In the genomic region with DNA sequence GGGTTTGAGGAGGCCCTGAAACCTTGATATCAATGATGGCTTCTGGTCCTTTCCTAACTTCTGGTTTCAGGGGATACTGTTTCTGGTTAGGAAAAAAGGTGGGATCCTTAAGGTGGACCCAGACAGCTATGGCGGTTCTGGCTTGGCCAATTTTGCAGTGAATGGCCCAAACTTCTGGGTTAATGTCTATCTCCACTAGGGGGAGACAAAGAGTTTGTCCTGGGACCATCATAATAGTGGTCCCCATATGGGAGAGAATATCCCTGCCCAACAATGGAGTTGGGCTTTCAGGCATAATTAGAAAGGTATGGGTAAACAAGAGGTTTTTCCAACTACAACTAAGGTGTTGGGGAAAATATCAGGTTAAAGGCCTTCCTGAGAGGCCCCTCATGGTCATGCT, we compare ENCODE assay signal across 14 cellular contexts.
DNase-seq lines count a peak whose midpoint lies in the region; ATAC-seq, FAIRE-seq and TF ChIP-seq lines count a peak whose summit lies in the region.
"Had no signal": no experiment of that assay in that cellular context is flagged by ENCODE, and none has a peak within 500 bp of the region (broad histone marks: within the 10 kb centered on the region; RNA-seq: fewer than 3 reads in every experiment).

No MANE protein-coding gene starts in this region.

- ATAC-seq in HG03565 (IDR thresholded peaks at IDR 0.05; ENCODE audit: unreplicated experiment): no peak
- ATAC-seq: activated naive CD8-positive, alpha-beta T cell treated with anti-CD3 and anti-CD28 coated beads, Interleukin-2, amount 50 U/mL, for 24 hours; CD8-positive, alpha-beta T cell; left lung had no signal

- FAIRE-seq in urothelium cell line (lab: Jason Lieb, UNC): no peak

- WGBS in thyroid gland, 2 donors: 90 to 95% methylated on average over 1 of the region's 1 CpG

- no peak overlapping the region for H3K9ac ChIP-seq in fibroblast of lung (ENCODE audit: insufficient read depth, low read length)

- H3K27ac ChIP-seq in PC-9: no peak overlapping the region
- no peak overlapping the region for H3K27ac ChIP-seq in fibroblast of lung (ENCODE audit: insufficient read depth, low read length)
- no peak overlapping the region for H3K27ac ChIP-seq in thyroid gland
- H3K27ac ChIP-seq: epithelial cell of prostate, left lung had no signal

- no TSS peak for BruUV-seq in PC-9 (replicated peaks; lab: Mats Ljungman, UMichigan)

- H3K9me3 ChIP-seq in PC-9 (ENCODE audit: insufficient read depth, low read depth) (no peaks in the 10 kb centered on the region), fibroblast of lung (ENCODE audit: control insufficient read depth, insufficient read depth, low read depth, low read length) (no peaks in the 10 kb centered on the region), thyroid gland (no peaks in the 10 kb centered on the region)

- H3K4me2 ChIP-seq in PC-9: no peak overlapping the region
- no peak overlapping the region for H3K4me2 ChIP-seq in fibroblast of lung (ENCODE audit: extremely low read depth, insufficient read depth, low read length)

- peak; percentile 19 for DNase-seq in ACHN
- DNase-seq in PC-9: no peak
- no peak for DNase-seq in fibroblast of lung (ENCODE audit: low read depth in 2 of 2)
- no peak for DNase-seq in activated naive CD4-positive, alpha-beta T cell (lab: John Stamatoyannopoulos, UW)
- no peak for DNase-seq in thyroid gland
- DNase-seq in urothelium cell line (ENCODE audit: low spot score): no peak
- DNase-seq: activated CD4-positive, alpha-beta T cell treated with anti-CD3 and anti-CD28 coated beads, Interleukin-2, amount 50 U/mL, for 4 hours; activated naive CD8-positive, alpha-beta T cell treated with anti-CD3 and anti-CD28 coated beads, Interleukin-2, amount 50 U/mL, for 24 hours; CD8-positive, alpha-beta T cell; left lung; NCI-H2171 had no signal

- TF ChIP-seq POLR2A in thyroid gland (IDR thresholded peaks at IDR 0.05): no peak

- TF ChIP-seq CTCF in GM12872 (IDR thresholded peaks at IDR 0.05; ENCODE audit: insufficient read depth, low read depth, low read length) (peak; percentile 36; the same call in 2 of the 3 replicates), PC-9 (conservative IDR thresholded peaks at IDR 0.05) (peak; percentile 42), fibroblast of lung (conservative IDR thresholded peaks at IDR 0.05 in 1 of 2, IDR thresholded peaks at IDR 0.05 in 1 of 2; ENCODE audit: low read depth in 1 of 2, low read length in 2 of 2) (peak; percentile 28 to 40), thyroid gland (IDR thresholded peaks at IDR 0.05) (no peak)

- H3K4me3 ChIP-seq in PC-9 (no peak overlapping the region), fibroblast of lung (replicated peaks in 1 of 4; ENCODE audit: control extremely low read depth in 1 of 4, insufficient read depth in 1 of 4, low read depth in 3 of 4, low read length in 4 of 4) (no peak overlapping the region), thyroid gland (replicated peaks in 1 of 3) (no peak overlapping the region)
- H3K4me3 ChIP-seq: left lung had no signal

- no peaks in the 10 kb centered on the region for H3F3A ChIP-seq in PC-9 (ENCODE audit: insufficient read depth, low read depth)

- intact Hi-C loops in PC-9 (cut with micrococcal nuclease; ENCODE audit: unreplicated experiment): no loop called here
- intact Hi-C loops in thyroid gland (cut with DNase I): no loop called here

- H4K20me1 ChIP-seq in PC-9 (ENCODE audit: insufficient read depth): no peaks in the 10 kb centered on the region
- no peaks in the 10 kb centered on the region for H4K20me1 ChIP-seq in fibroblast of lung (ENCODE audit: control insufficient read depth, extremely low read depth, insufficient read depth, low read length)

- POLR2A ChIA-PET in PC-9 (lab: Charles Lee; ENCODE audit: unreplicated experiment): no interaction called here

- H3K4me1 ChIP-seq in PC-9 (replicated peaks; ENCODE audit: insufficient read depth) (no peaks in the 10 kb centered on the region), fibroblast of lung (ENCODE audit: control insufficient read depth, extremely low read depth, insufficient read depth, low read length) (no peaks in the 10 kb centered on the region), thyroid gland (no peaks in the 10 kb centered on the region)
- H3K4me1 ChIP-seq: left lung had no signal

- in situ Hi-C loops in ACHN (cut with HindIII; ENCODE audit: low pct_ligation_motif_present, low pct_unique_long_range_greater_than_20kb, low sequenced_read_pairs): loop anchor here (25.0 kb wide), 1 partner anchor 262 kb away; no protein-coding TSS in a partner anchor

- H3K79me2 ChIP-seq in PC-9 (ENCODE audit: low read depth) (no peaks in the 10 kb centered on the region), fibroblast of lung (ENCODE audit: control insufficient read depth, insufficient read depth, low read length) (no peaks in the 10 kb centered on the region)

- H3K9me2 ChIP-seq in PC-9 (ENCODE audit: insufficient read depth): no peaks in the 10 kb centered on the region

- CTCF ChIA-PET in PC-9 (lab: Charles Lee): no interaction called here

- H2AFZ ChIP-seq in PC-9 (no peak overlapping the region), fibroblast of lung (ENCODE audit: low read length) (no peak overlapping the region)

- no peaks in the 10 kb centered on the region for H3K27me3 ChIP-seq in PC-9 (ENCODE audit: insufficient read depth, low read depth)
- no peaks in the 10 kb centered on the region for H3K27me3 ChIP-seq in fibroblast of lung (ENCODE audit: control insufficient read depth, insufficient read depth, low read length)
- no peaks in the 10 kb centered on the region for H3K27me3 ChIP-seq in thyroid gland
- H3K27me3 ChIP-seq: left lung had no signal

- H3K36me3 ChIP-seq in PC-9 (ENCODE audit: low read depth) (no peaks in the 10 kb centered on the region), fibroblast of lung (ENCODE audit: control insufficient read depth, insufficient read depth, low read length) (no peaks in the 10 kb centered on the region), thyroid gland (no peaks in the 10 kb centered on the region)
- H3K36me3 ChIP-seq: left lung had no signal

Comparison
In these comparisons a context has a peak if more than half of its experiments do, and no peak if none do; other contexts are left out.
1. CTCF ChIP-seq: peak in GM12872 (single experiment), PC-9 (single experiment) and fibroblast of lung (2 of 2); none in thyroid gland (0 of 6).